ENCODE assay signal across 1 cellular context in genomic region chr15:85702321-85703230, GRCh38.
TF ChIP-seq lines count a peak whose summit lies in the region.

No MANE protein-coding gene starts in this region.

TF ChIP-seq in K562, 482 proteins besides CTCF, POLR2A, EP300 and RAD21 (continued from another document):
- TF ChIP-seq ZBTB40 (IDR thresholded peaks at IDR 0.05) (peak; percentile 70), ZBTB40 (CRISPR knock-in tag; IDR thresholded peaks at IDR 0.05) (no peak), FOXO4 (CRISPR knock-in tag; IDR thresholded peaks at IDR 0.05) (no peak), POLR2H (tag; IDR thresholded peaks at IDR 0.05; ENCODE audit: low read depth) (peak; percentile 25; the same call in 1 of the 2 replicates), CREB1 (IDR thresholded peaks at IDR 0.05) (0 out of 2 replicates have a peak, but pooled peaks have one; percentile 28), CREB1 (CRISPR knock-in tag; IDR thresholded peaks at IDR 0.05) (no peak), TAF7 (tag; IDR thresholded peaks at IDR 0.05) (no peak), FUS (optimal IDR thresholded peaks at IDR 0.05; ENCODE audit: low read depth, low read length) (no peak), ATF6 (CRISPR knock-in tag; IDR thresholded peaks at IDR 0.05) (no peak), RBM34 (IDR thresholded peaks at IDR 0.05; ENCODE audit: borderline replicate concordance, insufficient read depth, low read length) (no peak), ZNF511 (CRISPR knock-in tag; IDR thresholded peaks at IDR 0.05) (no peak), JUND (IDR thresholded peaks at IDR 0.05; ENCODE audit: borderline replicate concordance, low read depth, low read length) (peak; percentile 3; the same call in 1 of the 2 replicates), JUND (tag; IDR thresholded peaks at IDR 0.05; ENCODE audit: borderline replicate concordance, low read depth, low read length) (0 out of 3 replicates have a peak, but pooled peaks have one; percentile 34)
